In the genomic region with DNA sequence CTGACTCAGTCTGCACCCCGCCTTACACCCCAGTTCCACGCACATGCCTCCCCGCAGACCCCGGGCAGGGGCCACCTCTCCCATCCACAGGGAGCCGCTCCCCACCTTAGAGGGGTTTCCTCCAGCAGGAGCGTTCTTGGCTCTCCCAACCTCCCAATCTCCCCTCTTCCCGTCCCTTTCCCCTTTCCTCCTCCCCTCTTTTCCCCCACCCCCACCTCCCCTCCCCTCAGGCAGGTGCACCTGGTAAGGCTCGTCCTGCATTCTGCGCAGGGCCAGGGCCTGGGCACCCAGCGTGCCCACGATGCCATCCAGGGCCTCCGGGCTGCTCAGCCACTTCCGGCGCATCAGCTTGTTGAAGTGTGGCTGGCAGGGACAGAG, we compare ENCODE assay signal across 1 cellular context.
TF ChIP-seq lines count a peak whose summit lies in the region.

No MANE protein-coding gene starts in this region.

TF ChIP-seq in GM23338, 12 proteins besides CTCF, POLR2A, EP300 and RAD21:
- TF ChIP-seq EZH2 (IDR thresholded peaks at IDR 0.05; ENCODE audit: low read depth, unreplicated experiment) (peak; percentile 27), JUNB (IDR thresholded peaks at IDR 0.05; ENCODE audit: unreplicated experiment) (no peak)
